ENCODE assay signal across 8 cellular contexts in the genomic region with DNA sequence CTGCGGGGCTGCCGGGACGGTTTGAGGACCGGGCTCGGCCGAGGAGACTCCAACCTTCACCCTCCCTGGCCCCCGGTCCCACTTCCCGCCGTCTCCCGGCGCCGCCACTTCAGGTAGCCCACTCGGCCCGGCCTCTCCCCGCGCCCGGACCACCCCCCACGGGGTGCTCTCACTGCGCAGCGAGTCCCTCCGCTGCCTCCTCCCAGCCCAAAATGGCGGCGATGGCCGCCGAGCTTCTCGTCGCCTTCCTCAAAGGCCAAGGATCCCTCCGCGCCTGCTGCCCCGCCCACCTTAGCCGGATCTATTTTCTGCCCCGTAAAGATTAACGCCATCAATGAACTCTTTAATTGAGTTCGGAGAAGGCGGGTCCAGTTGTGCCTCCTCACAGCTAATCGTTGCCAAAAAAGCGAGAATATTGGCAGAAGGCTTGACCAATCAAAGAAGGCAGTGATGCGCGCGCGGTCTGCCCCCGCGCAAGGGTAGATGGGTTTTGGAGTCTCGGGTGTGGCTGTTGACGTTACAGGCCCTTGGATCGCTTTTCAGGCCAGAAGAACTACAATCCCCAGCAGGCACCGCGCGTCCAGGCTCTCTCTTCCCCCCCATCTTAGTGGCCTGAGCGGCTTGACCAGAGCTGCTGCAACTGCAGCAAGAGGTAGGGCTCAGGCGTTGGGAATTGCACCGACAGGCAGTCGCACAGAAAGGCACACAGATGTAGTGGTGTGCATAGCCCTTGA. TPM values are rescaled to one million over a fixed set of nuclear protein-coding genes. Genes with fewer than 3 reads are reported as not detected.
DNase-seq lines count a peak whose midpoint lies in the region; ATAC-seq, FAIRE-seq and TF ChIP-seq lines count a peak whose summit lies in the region.

A gene with protein sequence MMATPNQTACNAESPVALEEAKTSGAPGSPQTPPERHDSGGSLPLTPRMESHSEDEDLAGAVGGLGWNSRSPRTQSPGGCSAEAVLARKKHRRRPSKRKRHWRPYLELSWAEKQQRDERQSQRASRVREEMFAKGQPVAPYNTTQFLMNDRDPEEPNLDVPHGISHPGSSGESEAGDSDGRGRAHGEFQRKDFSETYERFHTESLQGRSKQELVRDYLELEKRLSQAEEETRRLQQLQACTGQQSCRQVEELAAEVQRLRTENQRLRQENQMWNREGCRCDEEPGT (plus strand): TSS at position 588 of the 734 bp plus-strand sequence. CDS start 919 bp downstream, outside the sequence.

- peak within 1 kb of the TSS; percentile 96 to 99 (median 98) for H3K27ac Mint-ChIP-seq in naive thymus-derived CD8-positive, alpha-beta T cell
- peak within 1 kb of the TSS; percentile 100 for H3K27ac Mint-ChIP-seq in stimulated activated naive B cell treated with anti-CD40 and anti-IgM and Interleukin-4, amounts not matched to agents 10 μg/mL and 1 μg/mL and 100 μg/mL, for 72 hours

- H3K9me3 Mint-ChIP-seq in naive thymus-derived CD8-positive, alpha-beta T cell = no peaks in the 10 kb centered on the region
- H3K9me3 Mint-ChIP-seq in stimulated activated naive B cell treated with anti-CD40 and anti-IgM and Interleukin-4, amounts not matched to agents 10 μg/mL and 1 μg/mL and 100 μg/mL, for 72 hours = no peaks in the 10 kb centered on the region

- DNase-seq in ELF-1 (ENCODE audit: low read depth, low spot score) = peak; percentile 100
- peak; percentile 85 for DNase-seq in H54 (ENCODE audit: insufficient read length, low spot score)
- peak; percentile 99 for DNase-seq in LoVo (ENCODE audit: low spot score)
- DNase-seq in RWPE1 (ENCODE audit: low spot score) = peak; percentile 97
- peak; percentile 96 for DNase-seq in activated T-helper 9 cell treated with anti-CD3 and anti-CD28 coated beads, Interleukin-2, amount 50 U/mL, for 16 hours (ENCODE audit: low read depth)
- peak; percentile 100 for DNase-seq in fibroblast of peridontal ligament (ENCODE audit: extremely low read depth)
- DNase-seq in naive thymus-derived CD8-positive, alpha-beta T cell = peak; percentile 91 to 100 (median 99)
- peak; percentile 99 for DNase-seq in stimulated activated naive B cell treated with anti-CD40 and anti-IgM and Interleukin-4, amounts not matched to agents 10 μg/mL and 1 μg/mL and 100 μg/mL, for 72 hours

- POLR2A ChIA-PET in RWPE1 (lab: Yijun Ruan, JAX; ENCODE audit: low non-redundant PET) = interaction anchor here (0.6 to 2.5 kb wide), 7 partner anchors 10 to 137 kb away, joined by 3 to 40 read pairs (median 8); partner anchors contain the start of gene HEXIM1
- POLR2A ChIA-PET in naive thymus-derived CD8-positive, alpha-beta T cell (lab: Charles Lee) = interaction anchor here (0.5 to 9.4 kb wide), 28 partner anchors 10 to 975 kb away, joined by 3 to 676 read pairs (median 8); partner anchors contain the start of genes ACBD4, DCAKD, FMNL1 and HEXIM1

- H3K27ac ChIP-seq in RWPE1 = peak within 1 kb of the TSS; percentile 95

- peak within 1 kb of the TSS; percentile 88 to 98 (median 95) for H3K4me3 Mint-ChIP-seq in naive thymus-derived CD8-positive, alpha-beta T cell
- H3K4me3 Mint-ChIP-seq in stimulated activated naive B cell treated with anti-CD40 and anti-IgM and Interleukin-4, amounts not matched to agents 10 μg/mL and 1 μg/mL and 100 μg/mL, for 72 hours = peak within 1 kb of the TSS; percentile 93 to 100

- ATAC-seq in naive thymus-derived CD8-positive, alpha-beta T cell = peak; percentile 93 to 95
- ATAC-seq in stimulated activated naive B cell treated with anti-CD40 and anti-IgM and Interleukin-4, amounts not matched to agents 10 μg/mL and 1 μg/mL and 100 μg/mL, for 72 hours (replicated peaks) = peak; percentile 95 to 96

- H3K36me3 Mint-ChIP-seq in naive thymus-derived CD8-positive, alpha-beta T cell = peaks cover 0 to 13% (median 3%) of the 10 kb centered on the region in 3 donors
- H3K36me3 Mint-ChIP-seq in stimulated activated naive B cell treated with anti-CD40 and anti-IgM and Interleukin-4, amounts not matched to agents 10 μg/mL and 1 μg/mL and 100 μg/mL, for 72 hours = peaks cover 17 to 31% of the 10 kb centered on the region in 2 donors

- no peak for TF ChIP-seq CTCF in RWPE1 (conservative IDR thresholded peaks at IDR 0.05; ENCODE audit: low read depth)

- FAIRE-seq in H54 (lab: Jason Lieb, UNC) = peak; percentile 48

- CTCF ChIA-PET in RWPE1 (lab: Yijun Ruan, JAX) = interaction anchor here (0.6 to 4.7 kb wide), 7 partner anchors 10 to 37 kb away, joined by 3 to 30 read pairs (median 6); partner anchors contain the start of genes ACBD4 and HEXIM1

- peaks cover 14 to 45% (median 37%) of the 10 kb centered on the region in 4 donors for H3K4me1 Mint-ChIP-seq in naive thymus-derived CD8-positive, alpha-beta T cell
- peaks cover 22 to 38% of the 10 kb centered on the region in 2 donors for H3K4me1 Mint-ChIP-seq in stimulated activated naive B cell treated with anti-CD40 and anti-IgM and Interleukin-4, amounts not matched to agents 10 μg/mL and 1 μg/mL and 100 μg/mL, for 72 hours

- H3K27me3 Mint-ChIP-seq in naive thymus-derived CD8-positive, alpha-beta T cell = no peaks in the 10 kb centered on the region
- H3K27me3 Mint-ChIP-seq in stimulated activated naive B cell treated with anti-CD40 and anti-IgM and Interleukin-4, amounts not matched to agents 10 μg/mL and 1 μg/mL and 100 μg/mL, for 72 hours = no peaks in the 10 kb centered on the region

- peak; percentile 83 for TF ChIP-seq POLR2A in H54 (IDR thresholded peaks at IDR 0.05; ENCODE audit: low read depth, low read length)

RNA-seq across cellular contexts. Expression of the gene that starts here (rescaled TPM):
- 1 to 10 TPM; 3.4 to 4.4 TPM for total RNA-seq in naive thymus-derived CD8-positive, alpha-beta T cell
- 1 to 10 TPM; 2.6 to 3.6 (median 3.3) TPM for polyA plus RNA-seq in naive thymus-derived CD8-positive, alpha-beta T cell

Comparison
In these comparisons a context has a peak if more than half of its experiments do, and no peak if none do; other contexts are left out.
1. Peak in every context shown above with its lines: DNase-seq, ATAC-seq and H3K27ac ChIP-seq.